ENCODE assay signal across 1 cellular context in the genomic region with DNA sequence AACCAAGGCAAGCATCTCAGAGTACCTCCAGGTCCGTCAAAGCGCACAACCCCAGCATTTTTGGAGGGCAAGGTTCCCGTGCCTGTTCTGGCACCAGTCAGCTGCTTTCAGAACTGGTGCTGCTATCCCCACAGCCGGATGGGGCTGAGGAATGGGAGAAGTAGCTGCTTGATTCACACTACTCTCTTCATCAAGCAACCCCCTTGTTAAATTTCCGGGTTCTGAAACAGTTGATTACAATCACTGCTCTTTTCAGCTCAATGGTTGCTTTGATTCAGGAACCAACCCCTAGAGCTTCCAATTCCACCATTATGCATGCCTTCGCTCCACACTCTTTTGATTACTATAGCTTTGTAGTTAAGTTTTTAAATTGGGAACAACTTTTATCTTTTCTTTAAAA.
TF ChIP-seq lines count a peak whose summit lies in the region.

No MANE protein-coding gene starts in this region.

TF ChIP-seq in GM23338, 12 proteins besides CTCF, POLR2A, EP300 and RAD21 (continued from another document):
- TF ChIP-seq, protein P1, sequence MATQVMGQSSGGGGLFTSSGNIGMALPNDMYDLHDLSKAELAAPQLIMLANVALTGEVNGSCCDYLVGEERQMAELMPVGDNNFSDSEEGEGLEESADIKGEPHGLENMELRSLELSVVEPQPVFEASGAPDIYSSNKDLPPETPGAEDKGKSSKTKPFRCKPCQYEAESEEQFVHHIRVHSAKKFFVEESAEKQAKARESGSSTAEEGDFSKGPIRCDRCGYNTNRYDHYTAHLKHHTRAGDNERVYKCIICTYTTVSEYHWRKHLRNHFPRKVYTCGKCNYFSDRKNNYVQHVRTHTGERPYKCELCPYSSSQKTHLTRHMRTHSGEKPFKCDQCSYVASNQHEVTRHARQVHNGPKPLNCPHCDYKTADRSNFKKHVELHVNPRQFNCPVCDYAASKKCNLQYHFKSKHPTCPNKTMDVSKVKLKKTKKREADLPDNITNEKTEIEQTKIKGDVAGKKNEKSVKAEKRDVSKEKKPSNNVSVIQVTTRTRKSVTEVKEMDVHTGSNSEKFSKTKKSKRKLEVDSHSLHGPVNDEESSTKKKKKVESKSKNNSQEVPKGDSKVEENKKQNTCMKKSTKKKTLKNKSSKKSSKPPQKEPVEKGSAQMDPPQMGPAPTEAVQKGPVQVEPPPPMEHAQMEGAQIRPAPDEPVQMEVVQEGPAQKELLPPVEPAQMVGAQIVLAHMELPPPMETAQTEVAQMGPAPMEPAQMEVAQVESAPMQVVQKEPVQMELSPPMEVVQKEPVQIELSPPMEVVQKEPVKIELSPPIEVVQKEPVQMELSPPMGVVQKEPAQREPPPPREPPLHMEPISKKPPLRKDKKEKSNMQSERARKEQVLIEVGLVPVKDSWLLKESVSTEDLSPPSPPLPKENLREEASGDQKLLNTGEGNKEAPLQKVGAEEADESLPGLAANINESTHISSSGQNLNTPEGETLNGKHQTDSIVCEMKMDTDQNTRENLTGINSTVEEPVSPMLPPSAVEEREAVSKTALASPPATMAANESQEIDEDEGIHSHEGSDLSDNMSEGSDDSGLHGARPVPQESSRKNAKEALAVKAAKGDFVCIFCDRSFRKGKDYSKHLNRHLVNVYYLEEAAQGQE (IDR thresholded peaks at IDR 0.05; ENCODE audit: unreplicated experiment), result no peak
- TF ChIP-seq ZNF331 (CRISPR knock-in tag; IDR thresholded peaks at IDR 0.05; ENCODE audit: low read depth), result no peak
- no peak for TF ChIP-seq ZNF462 (CRISPR knock-in tag; IDR thresholded peaks at IDR 0.05)
- no peak for TF ChIP-seq ZNF114 (CRISPR knock-in tag; IDR thresholded peaks at IDR 0.05)
- TF ChIP-seq STAT1 (IDR thresholded peaks at IDR 0.05; ENCODE audit: unreplicated experiment), result no peak
